Comparison of ENCODE assay signal across 26 cellular contexts in genomic region chr18:67621025-67621713, GRCh38.
"Had no signal": no experiment of that assay in that cellular context is flagged by ENCODE, and none has a peak within 500 bp of the region (broad histone marks: within the 10 kb centered on the region; RNA-seq: fewer than 3 reads in every experiment).

No MANE protein-coding gene starts in this region.

- H3K27me3 ChIP-seq: neutrophil, ovary, testis, transverse colon had no signal

- H3K9me3 ChIP-seq: left ventricle myocardium inferior, mucosa of descending colon, neutrophil, ovary, psoas muscle, testis, transverse colon had no signal

- H3K36me3 ChIP-seq: left ventricle myocardium inferior, neutrophil, ovary, transverse colon had no signal

- H3K4me3 ChIP-seq: left ventricle myocardium inferior, mucosa of descending colon, ovary, psoas muscle, testis, transverse colon had no signal

- H3K4me3 Mint-ChIP-seq: activated B cell treated with CpG ODN at 0.5 μM for 24 hours; activated CD8-positive, alpha-beta memory T cell treated with anti-CD3 and anti-CD28 coated beads, Interleukin-2, amount 10 ng/mL, durations not matched to agents 7 days and 5 days; activated CD8-positive, alpha-beta T cell treated with anti-CD3 and anti-CD28 coated beads, Interleukin-2, amount 10 ng/mL, durations not matched to agents 7 days and 5 days; activated naive CD8-positive, alpha-beta T cell; immature natural killer cell; nephron progenitor cell; T-cell had no signal

- H3K4me1 Mint-ChIP-seq: activated B cell treated with CpG ODN at 0.5 μM for 24 hours; activated CD8-positive, alpha-beta memory T cell treated with anti-CD3 and anti-CD28 coated beads, Interleukin-2, amount 10 ng/mL, durations not matched to agents 7 days and 5 days; immature natural killer cell; nephron progenitor cell; T-cell had no signal

- H3K27ac ChIP-seq: left ventricle myocardium inferior, neutrophil, ovary, psoas muscle, testis, transverse colon had no signal

- H3K27ac Mint-ChIP-seq: activated B cell treated with CpG ODN at 0.5 μM for 24 hours; activated CD8-positive, alpha-beta memory T cell treated with anti-CD3 and anti-CD28 coated beads, Interleukin-2, amount 10 ng/mL, durations not matched to agents 7 days and 5 days; activated CD8-positive, alpha-beta T cell treated with anti-CD3 and anti-CD28 coated beads, Interleukin-2, amount 10 ng/mL, durations not matched to agents 7 days and 5 days; activated naive CD8-positive, alpha-beta T cell; immature natural killer cell; nephron progenitor cell; T-cell had no signal

- H3K36me3 Mint-ChIP-seq: activated CD8-positive, alpha-beta memory T cell treated with anti-CD3 and anti-CD28 coated beads, Interleukin-2, amount 10 ng/mL, durations not matched to agents 7 days and 5 days; activated naive CD8-positive, alpha-beta T cell; immature natural killer cell; T-cell had no signal

- H3K27me3 Mint-ChIP-seq: activated CD8-positive, alpha-beta memory T cell treated with anti-CD3 and anti-CD28 coated beads, Interleukin-2, amount 10 ng/mL, durations not matched to agents 7 days and 5 days; activated naive CD8-positive, alpha-beta T cell; T-cell had no signal

- ATAC-seq: activated CD8-positive, alpha-beta memory T cell treated with anti-CD3 and anti-CD28 coated beads, Interleukin-2, amount 10 ng/mL, durations not matched to agents 7 days and 5 days; activated CD8-positive, alpha-beta T cell treated with anti-CD3 and anti-CD28 coated beads, Interleukin-2, amount 10 ng/mL, durations not matched to agents 7 days and 5 days; mucosa of descending colon; psoas muscle; right cardiac atrium; stimulated activated naive CD8-positive, alpha-beta T cell treated with anti-CD3 and anti-CD28 coated beads, Interleukin-15, Interleukin-2, amounts not matched to agents 100 U/mL and 50 U/mL, for 24 hours; T-cell had no signal

- H3K4me1 ChIP-seq: left ventricle myocardium inferior, psoas muscle, testis, transverse colon had no signal

- DNase-seq: activated B cell treated with CpG ODN at 0.5 μM for 24 hours; activated CD8-positive, alpha-beta memory T cell treated with anti-CD3 and anti-CD28 coated beads, Interleukin-2, amount 10 ng/mL, durations not matched to agents 7 days and 5 days; activated CD8-positive, alpha-beta T cell treated with anti-CD3 and anti-CD28 coated beads, Interleukin-2, amount 10 ng/mL, durations not matched to agents 7 days and 5 days; activated effector memory CD4-positive, alpha-beta T cell treated with Interleukin-2 at 50 U/mL for 16 hours; activated naive CD4-positive, alpha-beta T cell treated with Interleukin-2 at 50 U/mL for 16 hours; anterior cingulate cortex; effector CD8-positive, alpha-beta T cell; erythroblast; head of caudate nucleus; hypothalamus; immature natural killer cell; kidney; left ventricle myocardium inferior; mucosa of descending colon; nephron progenitor cell; ovary; psoas muscle; right cardiac atrium; stimulated activated CD4-positive, alpha-beta T cell treated with anti-CD3 and anti-CD28 coated beads, Interleukin-12 subunit alpha, Interleukin-12 subunit beta, amount 100 ng/mL, for 4 hours; stimulated activated CD4-positive, alpha-beta T cell treated with anti-CD3 and anti-CD28 coated beads, Interleukin-4, amount 100 ng/mL, for 1 hour; stimulated activated naive CD8-positive, alpha-beta T cell treated with anti-CD3 and anti-CD28 coated beads, Interleukin-15, Interleukin-2, amounts not matched to agents 100 U/mL and 50 U/mL, for 24 hours; T-cell; testis; transverse colon had no signal

- H3K9me3 Mint-ChIP-seq: activated B cell treated with CpG ODN at 0.5 μM for 24 hours, nephron progenitor cell, T-cell had no signal
